ENCODE assay signal across 28 cellular contexts in the genomic region with DNA sequence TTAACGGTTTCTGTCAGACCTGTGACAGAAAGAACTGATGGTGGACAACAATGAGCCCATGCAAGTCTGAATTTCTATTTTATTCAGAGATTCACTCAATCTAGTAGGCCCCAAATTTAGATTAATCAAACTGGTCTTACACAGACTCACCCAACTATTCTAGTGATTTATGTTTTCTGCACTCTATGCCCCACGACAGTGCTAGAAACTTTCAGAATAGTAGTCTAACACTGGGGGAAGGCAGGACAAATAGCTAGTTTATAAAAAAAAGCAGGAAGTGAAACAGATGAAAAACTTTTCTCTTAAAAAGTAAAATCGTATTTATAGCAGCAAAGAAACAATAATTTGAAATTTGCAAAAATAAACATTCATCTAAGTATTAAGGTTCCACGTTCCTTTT. TPM values are rescaled to one million over a fixed set of nuclear protein-coding genes. Genes with fewer than 3 reads are reported as not detected.
"Had no signal": no experiment of that assay in that cellular context is flagged by ENCODE, and none has a peak within 500 bp of the region (broad histone marks: within the 10 kb centered on the region; RNA-seq: fewer than 3 reads in every experiment).

No MANE protein-coding gene starts in this region.

- H3K4me2 ChIP-seq: hepatocyte had no signal

- H3K27ac ChIP-seq: epithelial cell of prostate, gastrocnemius medialis, hepatocyte, left ventricle myocardium inferior, neutrophil, right lobe of liver, thoracic aorta had no signal

- H3K4me3 ChIP-seq: gastrocnemius medialis, hepatocyte, left ventricle myocardium inferior, lung, mucosa of descending colon, right lobe of liver, thoracic aorta had no signal

- H3K79me2 ChIP-seq: hepatocyte had no signal

- DNase-seq: activated B cell treated with CpG ODN at 0.5 μM for 24 hours; activated CD4-positive, alpha-beta T cell treated with anti-CD3 and anti-CD28 coated beads, Interleukin-2, amount 50 U/mL, for 1 hour; activated CD8-positive, alpha-beta T cell treated with anti-CD3 and anti-CD28 coated beads for 36 hours; activated naive CD8-positive, alpha-beta T cell treated with anti-CD3 and anti-CD28 coated beads, Interleukin-2, amount 50 U/mL, for 24 hours; activated T-cell treated with anti-CD3 and anti-CD28 coated beads, Interleukin-2, amount 50 U/mL, for 48 hours; amygdala; caudate nucleus; gastrocnemius medialis; islet precursor cell; left ventricle myocardium inferior; mucosa of descending colon; nephron progenitor cell; right lobe of liver; stimulated activated CD4-positive, alpha-beta T cell treated with anti-CD3 and anti-CD28 coated beads, Interleukin-4, amount 100 ng/mL, for 24 hours; T-helper 2 cell; trophoblast cell had no signal

- H3K36me3 ChIP-seq: gastrocnemius medialis, left ventricle myocardium inferior, neutrophil, right lobe of liver, thoracic aorta had no signal

- H2AFZ ChIP-seq: hepatocyte had no signal

- H3K27me3 ChIP-seq: hepatocyte, right lobe of liver had no signal

- H3K9me3 ChIP-seq: gastrocnemius medialis, left ventricle myocardium inferior, mucosa of descending colon, neutrophil, right lobe of liver, thoracic aorta had no signal

RNA-seq across cellular contexts. Expression of a gene that starts 5.0 kb away (rescaled TPM):
- total RNA-seq: activated B cell treated with CpG ODN at 0.5 μM for 24 hours; activated CD8-positive, alpha-beta T cell treated with anti-CD3 and anti-CD28 coated beads for 36 hours; activated T-helper 2 cell treated with anti-CD3 and anti-CD28 coated beads, Interferon-gamma antibody, Interleukin-2, Interleukin-4, amounts not matched to agents 10 μg/mL and 5 μg/mL and 100 μg/mL, durations not matched to agents 14 hours and 24 hours and 36 hours; chondrocyte; hepatocyte; left ventricle myocardium inferior; mesenteric fat pad; mucosa of descending colon; myocyte; progenitor cell of endocrine pancreas; skeletal muscle tissue; subcutaneous adipose tissue; thoracic aorta had no signal
- polyA plus RNA-seq: hepatocyte had no signal
